ENCODE assay signal across 28 cellular contexts in genomic region chr2:209095432-209095831, GRCh38.
"Had no signal": no experiment of that assay in that cellular context is flagged by ENCODE, and none has a peak within 500 bp of the region (broad histone marks: within the 10 kb centered on the region; RNA-seq: fewer than 3 reads in every experiment).

No MANE protein-coding gene starts in this region.

- DNase-seq: activated CD4-positive, alpha-beta memory T cell treated with anti-CD3 and anti-CD28 coated beads for 36 hours; activated CD4-positive, alpha-beta T cell treated with anti-CD3 and anti-CD28 coated beads for 36 hours; activated CD4-positive, alpha-beta T cell treated with anti-CD3 and anti-CD28 coated beads, Interleukin-2, amount 10 ng/mL, durations not matched to agents 24 days and 14 days; activated CD4-positive, CD25-positive, alpha-beta regulatory T cell; activated CD4-positive, CD25-positive, alpha-beta regulatory T cell treated with anti-CD3 and anti-CD28 coated beads, Interleukin-2, amount 50 U/mL, for 72 hours; activated CD8-positive, alpha-beta memory T cell treated with anti-CD3 and anti-CD28 coated beads, Interleukin-2, amount 10 ng/mL, durations not matched to agents 7 days and 5 days; activated CD8-positive, alpha-beta memory T cell treated with anti-CD3 and anti-CD28 coated beads, Interleukin-2, amount 50 U/mL, for 4 hours; activated CD8-positive, alpha-beta T cell treated with anti-CD3 and anti-CD28 coated beads, Interleukin-2, amount 10 ng/mL, durations not matched to agents 7 days and 5 days; activated effector memory CD4-positive, alpha-beta T cell treated with anti-CD3 and anti-CD28 coated beads, Interleukin-2, amount 50 U/mL, for 16 hours; activated naive CD4-positive, alpha-beta T cell treated with anti-CD3 and anti-CD28 coated beads for 36 hours; activated naive CD8-positive, alpha-beta T cell treated with anti-CD3 and anti-CD28 coated beads for 36 hours; activated naive CD8-positive, alpha-beta T cell treated with anti-CD3 and anti-CD28 coated beads, Interleukin-2, amount 50 U/mL, for 24 hours; activated T-cell treated with anti-CD3 and anti-CD28 coated beads, Interleukin-2, amount 50 U/mL, for 1 hour; activated T-cell treated with anti-CD3 and anti-CD28 coated beads, Interleukin-2, amount 50 U/mL, for 48 hours; adrenal gland; amygdala; aorta; body of pancreas; caudate nucleus; cortex of kidney; dermis blood vessel endothelial cell; effector CD4-positive, alpha-beta T cell; esophagus squamous epithelium; foreskin fibroblast; head of caudate nucleus; T-helper 2 cell had no signal

- H3K9me3 ChIP-seq: adrenal gland, body of pancreas, esophagus squamous epithelium had no signal

- H3K27ac ChIP-seq: adrenal gland, body of pancreas, esophagus squamous epithelium had no signal

- H3K4me1 ChIP-seq: adrenal gland, body of pancreas, esophagus squamous epithelium had no signal

- H3K4me3 ChIP-seq: adrenal gland, body of pancreas, esophagus squamous epithelium had no signal

- H3K36me3 ChIP-seq: adrenal gland, esophagus squamous epithelium had no signal

- FAIRE-seq: colon, frontal cortex had no signal

- H3K27me3 ChIP-seq: adrenal gland, body of pancreas, esophagus squamous epithelium had no signal
